19 cellular contexts compared by ENCODE assay signal in genomic region chr13:25738797-25739196, GRCh38.
DNase-seq lines count a peak whose midpoint lies in the region; ATAC-seq and TF ChIP-seq lines count a peak whose summit lies in the region.
"Had no signal": no experiment of that assay in that cellular context is flagged by ENCODE, and none has a peak within 500 bp of the region (broad histone marks: within the 10 kb centered on the region; RNA-seq: fewer than 3 reads in every experiment).

No MANE protein-coding gene starts in this region.

- H3K9me3 Mint-ChIP-seq in nephron = no peaks in the 10 kb centered on the region
- H3K9me3 Mint-ChIP-seq: stimulated activated effector memory CD8-positive, alpha-beta T cell treated with anti-CD3 and anti-CD28 coated beads, Interleukin-12 subunit alpha, Interleukin-12 subunit beta, amount 100 ng/mL, for 72 hours had no signal

- H3K4me3 Mint-ChIP-seq in nephron = no peak overlapping the region
- H3K4me3 Mint-ChIP-seq: stimulated activated effector memory CD8-positive, alpha-beta T cell treated with anti-CD3 and anti-CD28 coated beads, Interleukin-12 subunit alpha, Interleukin-12 subunit beta, amount 100 ng/mL, for 72 hours had no signal

- peak; percentile 17 for DNase-seq in DMS 273 (lab: John Stamatoyannopoulos, UW; ENCODE audit: unreplicated experiment)
- no peak for DNase-seq in DMS 273 treated with DMSO at 0.1 percent for 48 hours (lab: John Stamatoyannopoulos, UW)
- peak; percentile 40 for DNase-seq in NCI-H226
- DNase-seq in esophagus muscularis mucosa (ENCODE audit: extremely low spot score) = peak; percentile 64
- DNase-seq: activated CD4-positive, alpha-beta T cell treated with anti-CD3 and anti-CD28 coated beads, Interleukin-2, amount 50 U/mL, for 1 hour; activated naive CD4-positive, alpha-beta T cell treated with Interleukin-2 at 50 U/mL for 16 hours; Calu3; cortex of kidney; HCEC 1CT; hippocampal formation; stimulated activated CD4-positive, alpha-beta T cell treated with anti-CD3 and anti-CD28 coated beads, Interleukin-15, amount 100 ng/mL, for 24 hours had no signal

- TF ChIP-seq CTCF in esophagus muscularis mucosa (IDR thresholded peaks at IDR 0.05) (no peak), nephron (IDR thresholded peaks at IDR 0.05; ENCODE audit: unreplicated experiment in 3 of 3) (no peak)

- H3K36me3 ChIP-seq in esophagus muscularis mucosa = no peaks in the 10 kb centered on the region
- H3K36me3 ChIP-seq: thoracic aorta had no signal

- 70% methylated on average over 3 of the region's 3 CpGs for WGBS in esophagus muscularis mucosa

- no peak for TF ChIP-seq POLR2A in esophagus muscularis mucosa (IDR thresholded peaks at IDR 0.05; ENCODE audit: low read depth)

- no peaks in the 10 kb centered on the region for H3K9me3 ChIP-seq in esophagus muscularis mucosa
- H3K9me3 ChIP-seq: thoracic aorta had no signal

- intact Hi-C loops in esophagus muscularis mucosa (cut with DNase I) = no loop called here

- H3K4me3 ChIP-seq in esophagus muscularis mucosa = no peak overlapping the region
- H3K4me3 ChIP-seq: thoracic aorta had no signal

- no peak overlapping the region for H3K27ac ChIP-seq in esophagus muscularis mucosa (replicated peaks in 1 of 4)
- H3K27ac ChIP-seq: 22Rv1, thoracic aorta had no signal

- no peaks in the 10 kb centered on the region for H3K36me3 Mint-ChIP-seq in nephron (ENCODE audit: low read depth)
- H3K36me3 Mint-ChIP-seq: stimulated activated effector memory CD8-positive, alpha-beta T cell treated with anti-CD3 and anti-CD28 coated beads, Interleukin-12 subunit alpha, Interleukin-12 subunit beta, amount 100 ng/mL, for 72 hours had no signal

- peaks cover 37% of the 10 kb centered on the region for H3K4me1 Mint-ChIP-seq in nephron

- H3K27me3 Mint-ChIP-seq in nephron (ENCODE audit: low read depth) = peaks cover 4% of the 10 kb centered on the region

- ATAC-seq in GM19035 (IDR thresholded peaks at IDR 0.05; ENCODE audit: unreplicated experiment) = no peak
- ATAC-seq in GM21515 (IDR thresholded peaks at IDR 0.05; ENCODE audit: unreplicated experiment) = no peak
- ATAC-seq in HG03469 (IDR thresholded peaks at IDR 0.05; ENCODE audit: unreplicated experiment) = no peak
- ATAC-seq: Panc1; stimulated activated effector memory CD8-positive, alpha-beta T cell treated with anti-CD3 and anti-CD28 coated beads, Interleukin-12 subunit alpha, Interleukin-12 subunit beta, amount 100 ng/mL, for 72 hours had no signal

- peak overlapping the region; percentile 36 to 55 (median 37) for H3K27ac Mint-ChIP-seq in nephron
- H3K27ac Mint-ChIP-seq: stimulated activated effector memory CD8-positive, alpha-beta T cell treated with anti-CD3 and anti-CD28 coated beads, Interleukin-12 subunit alpha, Interleukin-12 subunit beta, amount 100 ng/mL, for 72 hours had no signal

- H3K27me3 ChIP-seq in esophagus muscularis mucosa = no peaks in the 10 kb centered on the region

- H3K4me1 ChIP-seq in esophagus muscularis mucosa = no peaks in the 10 kb centered on the region

- TF ChIP-seq EP300 in esophagus muscularis mucosa (IDR thresholded peaks at IDR 0.05) = no peak
